11 cellular contexts compared by ENCODE assay signal in genomic region chr1:54230507-54231339, GRCh38. TPM values are rescaled to one million over a fixed set of nuclear protein-coding genes. Genes with fewer than 3 reads are reported as not detected.
DNase-seq lines count a peak whose midpoint lies in the region; TF ChIP-seq lines count a peak whose summit lies in the region.
"Had no signal": no experiment of that assay in that cellular context is flagged by ENCODE, and none has a peak within 500 bp of the region (broad histone marks: within the 10 kb centered on the region; RNA-seq: fewer than 3 reads in every experiment).

No MANE protein-coding gene starts in this region.

- in situ Hi-C loops in GM13976 (cut with MboI; ENCODE audit: low sequenced_read_pairs, unreplicated experiment), result no loop called here

- H3K4me3 ChIP-seq in NB4 (ENCODE audit: low read depth, low read length), result no peak overlapping the region

- no peaks in the 10 kb centered on the region for H3K9me3 Mint-ChIP-seq in activated T-helper 1 cell treated with anti-CD3 and anti-CD28 coated beads, Interleukin-12 subunit alpha, Interleukin-12 subunit beta, Interleukin-2, Interleukin-4 antibody, amounts not matched to agents 30 ng/mL and 10 ng/mL and 1 ng/mL, durations not matched to agents 14 hours and 24 hours and 36 hours
- no peaks in the 10 kb centered on the region for H3K9me3 Mint-ChIP-seq in progenitor cell of endocrine pancreas (ENCODE audit: low read depth)

- H3K36me3 Mint-ChIP-seq in activated T-helper 1 cell treated with anti-CD3 and anti-CD28 coated beads, Interleukin-12 subunit alpha, Interleukin-12 subunit beta, Interleukin-2, Interleukin-4 antibody, amounts not matched to agents 30 ng/mL and 10 ng/mL and 1 ng/mL, durations not matched to agents 14 hours and 24 hours and 36 hours (ENCODE audit: low read depth), result peaks cover 25% of the 10 kb centered on the region
- peaks cover 24% of the 10 kb centered on the region for H3K36me3 Mint-ChIP-seq in progenitor cell of endocrine pancreas (ENCODE audit: insufficient read depth)

- DNase-seq in GF-D8 (lab: John Stamatoyannopoulos, UW) (peak; percentile 33), NB4 (ENCODE audit: low read depth) (peak; percentile 59), progenitor cell of endocrine pancreas (ENCODE audit: low spot score, unreplicated experiment) (no peak), GM13976 (ENCODE audit: low spot score) (no peak), NCI-H748 treated with DMSO at 0.1 percent for 48 hours (lab: John Stamatoyannopoulos, UW) (no peak), hepatic stellate cell (ENCODE audit: low spot score) (no peak), foreskin melanocyte (no peak)
- DNase-seq in activated T-helper 1 cell treated with anti-CD3 and anti-CD28 coated beads, Interleukin-12 subunit alpha, Interleukin-12 subunit beta, Interleukin-2, Interleukin-4 antibody, amounts not matched to agents 30 ng/mL and 10 ng/mL and 1 ng/mL, durations not matched to agents 14 hours and 24 hours and 36 hours (ENCODE audit: low spot score), result no peak
- DNase-seq: amygdala, NCI-H82 had no signal

- no peaks in the 10 kb centered on the region for H3K27me3 Mint-ChIP-seq in activated T-helper 1 cell treated with anti-CD3 and anti-CD28 coated beads, Interleukin-12 subunit alpha, Interleukin-12 subunit beta, Interleukin-2, Interleukin-4 antibody, amounts not matched to agents 30 ng/mL and 10 ng/mL and 1 ng/mL, durations not matched to agents 14 hours and 24 hours and 36 hours (ENCODE audit: insufficient read depth)
- no peaks in the 10 kb centered on the region for H3K27me3 Mint-ChIP-seq in progenitor cell of endocrine pancreas

- intact Hi-C loops in activated T-helper 1 cell treated with anti-CD3 and anti-CD28 coated beads, Interleukin-12 subunit alpha, Interleukin-12 subunit beta, Interleukin-2, Interleukin-4 antibody, amounts not matched to agents 30 ng/mL and 10 ng/mL and 1 ng/mL, durations not matched to agents 14 hours and 24 hours and 36 hours (cut with micrococcal nuclease), result loop anchor here (1.0 to 2.0 kb wide), 6 partner anchors 30 to 259 kb away; partner anchors contain the start of genes CYB5RL and MRPL37

- H3K27ac Mint-ChIP-seq in activated T-helper 1 cell treated with anti-CD3 and anti-CD28 coated beads, Interleukin-12 subunit alpha, Interleukin-12 subunit beta, Interleukin-2, Interleukin-4 antibody, amounts not matched to agents 30 ng/mL and 10 ng/mL and 1 ng/mL, durations not matched to agents 14 hours and 24 hours and 36 hours, result peak overlapping the region; percentile 86
- H3K27ac Mint-ChIP-seq in progenitor cell of endocrine pancreas, result peak overlapping the region; percentile 5
- H3K27ac Mint-ChIP-seq: nephron had no signal

- TF ChIP-seq CTCF in NB4 (IDR thresholded peaks at IDR 0.05; ENCODE audit: low read depth, low read length) (no peak), progenitor cell of endocrine pancreas (IDR thresholded peaks at IDR 0.05; ENCODE audit: unreplicated experiment) (no peak), GM13976 (IDR thresholded peaks at IDR 0.05; ENCODE audit: borderline replicate concordance, control extremely low read depth, extremely low read depth, insufficient read depth, missing control alignments) (no peak)

- TF ChIP-seq POLR2A in NB4 (IDR thresholded peaks at IDR 0.05; ENCODE audit: extremely low read depth, insufficient read length), result no peak

- H3K4me1 Mint-ChIP-seq in activated T-helper 1 cell treated with anti-CD3 and anti-CD28 coated beads, Interleukin-12 subunit alpha, Interleukin-12 subunit beta, Interleukin-2, Interleukin-4 antibody, amounts not matched to agents 30 ng/mL and 10 ng/mL and 1 ng/mL, durations not matched to agents 14 hours and 24 hours and 36 hours (ENCODE audit: low read depth), result peaks cover 27% of the 10 kb centered on the region
- H3K4me1 Mint-ChIP-seq in progenitor cell of endocrine pancreas (ENCODE audit: low read depth), result no peaks in the 10 kb centered on the region

- no peak overlapping the region for H3K4me3 Mint-ChIP-seq in activated T-helper 1 cell treated with anti-CD3 and anti-CD28 coated beads, Interleukin-12 subunit alpha, Interleukin-12 subunit beta, Interleukin-2, Interleukin-4 antibody, amounts not matched to agents 30 ng/mL and 10 ng/mL and 1 ng/mL, durations not matched to agents 14 hours and 24 hours and 36 hours
- no peak overlapping the region for H3K4me3 Mint-ChIP-seq in progenitor cell of endocrine pancreas (ENCODE audit: low read depth)
- H3K4me3 Mint-ChIP-seq: nephron had no signal

RNA-seq across cellular contexts. Expression of gene MRPL37, which starts 30.8 kb away (rescaled TPM):
- 145 and 150 TPM in 2 replicates for total RNA-seq in activated T-helper 1 cell treated with anti-CD3 and anti-CD28 coated beads, Interleukin-12 subunit alpha, Interleukin-12 subunit beta, Interleukin-2, Interleukin-4 antibody, amounts not matched to agents 30 ng/mL and 10 ng/mL and 1 ng/mL, durations not matched to agents 14 hours and 24 hours and 36 hours
- total RNA-seq in progenitor cell of endocrine pancreas, result 61.9 and 62.2 TPM in 2 replicates

RNA-seq across cellular contexts. Expression of gene CYB5RL, which starts 30.9 kb away (rescaled TPM):
- 8.3 and 11.3 TPM in 2 replicates for total RNA-seq in activated T-helper 1 cell treated with anti-CD3 and anti-CD28 coated beads, Interleukin-12 subunit alpha, Interleukin-12 subunit beta, Interleukin-2, Interleukin-4 antibody, amounts not matched to agents 30 ng/mL and 10 ng/mL and 1 ng/mL, durations not matched to agents 14 hours and 24 hours and 36 hours
- total RNA-seq in progenitor cell of endocrine pancreas, result 9.0 and 11.6 TPM in 2 replicates

Comparison
In these comparisons a context has a peak if more than half of its experiments do, and no peak if none do; other contexts are left out.
1. DNase-seq: peak in GF-D8 (single experiment) and NB4 (single experiment); none in activated T-helper 1 cell treated with anti-CD3 and anti-CD28 coated beads, Interleukin-12 subunit alpha, Interleukin-12 subunit beta, Interleukin-2, Interleukin-4 antibody, amounts not matched to agents 30 ng/mL and 10 ng/mL and 1 ng/mL, durations not matched to agents 14 hours and 24 hours and 36 hours (single experiment), progenitor cell of endocrine pancreas (single experiment), GM13976 (single experiment), NCI-H748 treated with DMSO at 0.1 percent for 48 hours (single experiment), hepatic stellate cell (single experiment) and foreskin melanocyte (single experiment).